ENCODE assay signal across 1 cellular context in the genomic region with DNA sequence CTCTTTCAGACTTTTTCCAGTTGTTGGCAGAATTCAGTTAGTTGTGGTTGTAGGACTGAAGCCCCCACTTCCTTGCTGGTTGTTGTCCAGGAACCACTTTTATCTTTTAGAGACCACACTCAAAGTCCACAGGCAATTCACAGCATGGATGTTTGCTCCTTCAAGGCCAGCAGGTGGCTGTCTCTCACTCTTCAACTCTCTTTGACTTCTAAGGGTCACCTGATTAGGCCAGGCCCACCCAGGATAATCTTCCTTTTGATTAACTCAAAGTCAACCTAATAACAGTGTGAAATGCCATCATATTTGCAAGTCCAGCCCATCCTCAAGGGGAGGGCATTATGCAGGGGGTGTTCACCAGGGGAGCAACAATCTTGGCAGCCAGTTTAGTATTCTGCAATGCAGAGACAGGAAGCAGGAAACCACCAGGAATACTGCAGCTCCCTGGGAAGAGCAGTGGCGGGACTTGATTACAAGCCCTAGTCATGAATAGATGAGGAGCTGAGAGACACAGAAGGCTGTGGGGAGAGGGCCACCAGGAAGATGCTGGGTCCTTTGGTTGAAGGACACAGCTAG.
A peak's percentile ranks its signal among the peaks of the same experiment; 100 is the strongest.
TF ChIP-seq lines count a peak whose summit lies in the region.

No MANE protein-coding gene starts in this region.

TF ChIP-seq in K562, 482 proteins besides CTCF, POLR2A, EP300 and RAD21 (continued from another document):
- TF ChIP-seq PHF21A (IDR thresholded peaks at IDR 0.05; ENCODE audit: borderline replicate concordance, low read depth): 0 out of 2 replicates have a peak, but pooled peaks have one; percentile 16
